In genomic region chr5:172413601-172414000, GRCh38 we compare ENCODE assay signal across 12 cellular contexts. TPM values are rescaled to one million over a fixed set of nuclear protein-coding genes. Genes with fewer than 3 reads are reported as not detected.
A peak's percentile ranks its signal among the peaks of the same experiment; 100 is the strongest.
DNase-seq lines count a peak whose midpoint lies in the region; ATAC-seq and TF ChIP-seq lines count a peak whose summit lies in the region.
"Had no signal": no experiment of that assay in that cellular context is flagged by ENCODE, and none has a peak within 500 bp of the region (broad histone marks: within the 10 kb centered on the region; RNA-seq: fewer than 3 reads in every experiment).

No MANE protein-coding gene starts in this region.

- no peak overlapping the region for H3K4me3 Mint-ChIP-seq in T-helper 2 cell treated with Interferon-gamma antibody and Interleukin-4, amounts not matched to agents 5 μg/mL and 100 μg/mL, for 36 hours

- no peak for TF ChIP-seq POLR2A in adrenal gland (IDR thresholded peaks at IDR 0.05)

- no peaks in the 10 kb centered on the region for H3K9me3 ChIP-seq in adrenal gland (replicated peaks in 1 of 3)

- H3K27me3 Mint-ChIP-seq in T-helper 2 cell treated with Interferon-gamma antibody and Interleukin-4, amounts not matched to agents 5 μg/mL and 100 μg/mL, for 36 hours (ENCODE audit: low read depth), result peaks cover 6% of the 10 kb centered on the region

- H3K4me1 Mint-ChIP-seq in T-helper 2 cell treated with Interferon-gamma antibody and Interleukin-4, amounts not matched to agents 5 μg/mL and 100 μg/mL, for 36 hours (ENCODE audit: low read depth), result peaks cover 22% of the 10 kb centered on the region

- no peak for ATAC-seq in HG03469 (IDR thresholded peaks at IDR 0.05; ENCODE audit: unreplicated experiment)

- intact Hi-C loops in adrenal gland (cut with DNase I), result no loop called here

- peaks cover 64 to 74% of the 10 kb centered on the region in 2 donors for H3K4me1 ChIP-seq in adrenal gland (replicated peaks in 1 of 2)

- H3K36me3 ChIP-seq in adrenal gland (replicated peaks in 1 of 2), result no peaks in the 10 kb centered on the region

- H3K27ac ChIP-seq in adrenal gland, result peak overlapping the region; percentile 70 to 95 (median 89)
- H3K27ac ChIP-seq in layer of hippocampus (ENCODE audit: low read depth, low read length), result peak overlapping the region; percentile 53

- H3K36me3 Mint-ChIP-seq in T-helper 2 cell treated with Interferon-gamma antibody and Interleukin-4, amounts not matched to agents 5 μg/mL and 100 μg/mL, for 36 hours (ENCODE audit: low read depth), result no peaks in the 10 kb centered on the region

- H3K27me3 ChIP-seq in adrenal gland, result no peaks in the 10 kb centered on the region
- no peaks in the 10 kb centered on the region for H3K27me3 ChIP-seq in layer of hippocampus (ENCODE audit: control insufficient read depth, insufficient read depth, low read length)

- H3K27ac Mint-ChIP-seq in T-helper 2 cell treated with Interferon-gamma antibody and Interleukin-4, amounts not matched to agents 5 μg/mL and 100 μg/mL, for 36 hours, result no peak overlapping the region

- no peaks in the 10 kb centered on the region for H3K9me3 Mint-ChIP-seq in T-helper 2 cell treated with Interferon-gamma antibody and Interleukin-4, amounts not matched to agents 5 μg/mL and 100 μg/mL, for 36 hours
- H3K9me3 Mint-ChIP-seq: activated T-helper 1 cell treated with anti-CD3 and anti-CD28 coated beads, Interleukin-12 subunit alpha, Interleukin-12 subunit beta, Interleukin-2, Interleukin-4 antibody, amounts not matched to agents 30 ng/mL and 10 ng/mL and 1 ng/mL, durations not matched to agents 14 hours and 24 hours and 36 hours had no signal

- DNase-seq in EH (ENCODE audit: low read depth), result peak; percentile 39
- DNase-seq in adrenal gland, result no peak
- peak; percentile 12 for DNase-seq in superior temporal gyrus (ENCODE audit: extremely low spot score)
- no peak for DNase-seq in NOMO-1 (lab: John Stamatoyannopoulos, UW; ENCODE audit: unreplicated experiment in 2 of 2)
- DNase-seq in NCI-H2081 treated with DMSO at 0.1 percent for 48 hours (lab: John Stamatoyannopoulos, UW), result no peak
- DNase-seq in T-helper 2 cell treated with Interferon-gamma antibody and Interleukin-4, amounts not matched to agents 5 μg/mL and 100 μg/mL, for 36 hours (ENCODE audit: low spot score), result no peak
- DNase-seq: Calu3, NCI-H1105, NCI-H510A treated with DMSO at 0.1 percent for 48 hours had no signal

- TF ChIP-seq CTCF in adrenal gland (IDR thresholded peaks at IDR 0.05), result no peak

- WGBS in adrenal gland, 4 donors, result 73 to 85% (median 78%) methylated on average over 3 of the region's 3 CpGs

- no peak overlapping the region for H3K4me3 ChIP-seq in adrenal gland

RNA-seq across cellular contexts. Expression of gene SH3PXD2B, which starts 40.7 kb away (rescaled TPM):
- total RNA-seq in adrenal gland, result 100 to 1,000 TPM in 1 of 8 donors, 10 to 100 TPM in 7; 41.1 to 111 (median 64.7) TPM
- 10 to 100 TPM; 15.2 to 37.9 (median 28.4) TPM for polyA plus RNA-seq in adrenal gland

Comparison
In these comparisons a context has a peak if more than half of its experiments do, and no peak if none do; other contexts are left out.
1. DNase-seq: peak in EH (single experiment) and superior temporal gyrus (single experiment); none in adrenal gland (0 of 7), NOMO-1 (0 of 2), NCI-H2081 treated with DMSO at 0.1 percent for 48 hours (single experiment) and T-helper 2 cell treated with Interferon-gamma antibody and Interleukin-4, amounts not matched to agents 5 μg/mL and 100 μg/mL, for 36 hours (single experiment).